Comparison of ENCODE assay signal across 1 cellular context in genomic region chr1:31483012-31483946, GRCh38.
A peak's percentile ranks its signal among the peaks of the same experiment; 100 is the strongest.
TF ChIP-seq lines count a peak whose summit lies in the region.

No MANE protein-coding gene starts in this region.

TF ChIP-seq in HepG2, 621 proteins besides CTCF, POLR2A, EP300 and RAD21 (continued from another document and continues in another):
- no peak for TF ChIP-seq ZNF280D (CRISPR knock-in tag; IDR thresholded peaks at IDR 0.05)
- no peak for TF ChIP-seq ZNF83 (CRISPR knock-in tag; IDR thresholded peaks at IDR 0.05; ENCODE audit: borderline replicate concordance)
- TF ChIP-seq ZNF501 (CRISPR knock-in tag; IDR thresholded peaks at IDR 0.05): no peak
- no peak for TF ChIP-seq CHCHD3 (CRISPR knock-in tag; IDR thresholded peaks at IDR 0.05)
- peak; percentile 71; the same call in 1 of the 2 replicates for TF ChIP-seq CEBPB (IDR thresholded peaks at IDR 0.05; ENCODE audit: borderline replicate concordance, low read depth, low read length)
- TF ChIP-seq HMGXB4 (CRISPR knock-in tag; IDR thresholded peaks at IDR 0.05; ENCODE audit: borderline replicate concordance in 1 of 2, low read depth in 1 of 2): no peak
- TF ChIP-seq ZNF883 (CRISPR knock-in tag; IDR thresholded peaks at IDR 0.05; ENCODE audit: not compliant biosample characterization): no peak
- no peak for TF ChIP-seq U2AF1 (optimal IDR thresholded peaks at IDR 0.05; ENCODE audit: low read depth, low read length)
- TF ChIP-seq, protein P1, sequence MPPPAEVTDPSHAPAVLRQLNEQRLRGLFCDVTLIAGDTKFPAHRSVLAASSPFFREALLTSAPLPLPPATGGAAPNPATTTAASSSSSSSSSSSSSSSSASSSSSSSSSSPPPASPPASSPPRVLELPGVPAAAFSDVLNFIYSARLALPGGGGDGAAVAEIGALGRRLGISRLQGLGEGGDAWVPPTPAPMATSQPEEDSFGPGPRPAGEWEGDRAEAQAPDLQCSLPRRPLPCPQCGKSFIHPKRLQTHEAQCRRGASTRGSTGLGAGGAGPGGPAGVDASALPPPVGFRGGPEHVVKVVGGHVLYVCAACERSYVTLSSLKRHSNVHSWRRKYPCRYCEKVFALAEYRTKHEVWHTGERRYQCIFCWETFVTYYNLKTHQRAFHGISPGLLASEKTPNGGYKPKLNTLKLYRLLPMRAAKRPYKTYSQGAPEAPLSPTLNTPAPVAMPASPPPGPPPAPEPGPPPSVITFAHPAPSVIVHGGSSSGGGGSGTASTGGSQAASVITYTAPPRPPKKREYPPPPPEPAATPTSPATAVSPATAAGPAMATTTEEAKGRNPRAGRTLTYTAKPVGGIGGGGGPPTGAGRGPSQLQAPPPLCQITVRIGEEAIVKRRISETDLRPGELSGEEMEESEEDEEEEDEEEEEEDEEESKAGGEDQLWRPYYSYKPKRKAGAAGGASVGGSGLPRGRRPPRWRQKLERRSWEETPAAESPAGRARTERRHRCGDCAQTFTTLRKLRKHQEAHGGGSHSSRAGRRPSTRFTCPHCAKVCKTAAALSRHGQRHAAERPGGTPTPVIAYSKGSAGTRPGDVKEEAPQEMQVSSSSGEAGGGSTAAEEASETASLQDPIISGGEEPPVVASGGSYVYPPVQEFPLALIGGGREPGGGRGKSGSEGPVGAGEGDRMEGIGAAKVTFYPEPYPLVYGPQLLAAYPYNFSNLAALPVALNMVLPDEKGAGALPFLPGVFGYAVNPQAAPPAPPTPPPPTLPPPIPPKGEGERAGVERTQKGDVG (CRISPR knock-in tag; IDR thresholded peaks at IDR 0.05; ENCODE audit: borderline replicate concordance): no peak
- no peak for TF ChIP-seq CREM (IDR thresholded peaks at IDR 0.05)
- no peak for TF ChIP-seq CREM (CRISPR knock-in tag; IDR thresholded peaks at IDR 0.05)
- peak; percentile 44; the same call in 1 of the 2 replicates for TF ChIP-seq HMG20A (CRISPR knock-in tag; IDR thresholded peaks at IDR 0.05; ENCODE audit: borderline replicate concordance)
- TF ChIP-seq MBD4 (IDR thresholded peaks at IDR 0.05; ENCODE audit: borderline replicate concordance, low read length): no peak
- TF ChIP-seq, protein P2, sequence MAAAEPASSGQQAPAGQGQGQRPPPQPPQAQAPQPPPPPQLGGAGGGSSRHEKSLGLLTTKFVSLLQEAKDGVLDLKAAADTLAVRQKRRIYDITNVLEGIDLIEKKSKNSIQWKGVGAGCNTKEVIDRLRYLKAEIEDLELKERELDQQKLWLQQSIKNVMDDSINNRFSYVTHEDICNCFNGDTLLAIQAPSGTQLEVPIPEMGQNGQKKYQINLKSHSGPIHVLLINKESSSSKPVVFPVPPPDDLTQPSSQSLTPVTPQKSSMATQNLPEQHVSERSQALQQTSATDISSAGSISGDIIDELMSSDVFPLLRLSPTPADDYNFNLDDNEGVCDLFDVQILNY (CRISPR knock-in tag; conservative IDR thresholded peaks at IDR 0.05): no peak
- no peak for TF ChIP-seq SAFB2 (CRISPR knock-in tag; IDR thresholded peaks at IDR 0.05; ENCODE audit: borderline replicate concordance, low read depth)
- no peak for TF ChIP-seq ZSCAN9 (CRISPR knock-in tag; IDR thresholded peaks at IDR 0.05; ENCODE audit: borderline replicate concordance)
- TF ChIP-seq PAF1 (CRISPR knock-in tag; IDR thresholded peaks at IDR 0.05): no peak
- TF ChIP-seq ARID3A (IDR thresholded peaks at IDR 0.05; ENCODE audit: low read depth, low read length): peak; percentile 41; the same call in 1 of the 2 replicates
- TF ChIP-seq ZNF232 (CRISPR knock-in tag; IDR thresholded peaks at IDR 0.05; ENCODE audit: borderline replicate concordance): no peak
- no peak for TF ChIP-seq ARNT2 (CRISPR knock-in tag; IDR thresholded peaks at IDR 0.05; ENCODE audit: low read depth)
- no peak for TF ChIP-seq NFIC (IDR thresholded peaks at IDR 0.05; ENCODE audit: low read length)
- no peak for TF ChIP-seq SPEN (CRISPR knock-in tag; IDR thresholded peaks at IDR 0.05; ENCODE audit: low read depth)
- TF ChIP-seq ZBED4 (CRISPR knock-in tag; IDR thresholded peaks at IDR 0.05; ENCODE audit: borderline replicate concordance): no peak
- no peak for TF ChIP-seq ZBTB44 (CRISPR knock-in tag; IDR thresholded peaks at IDR 0.05)
- no peak for TF ChIP-seq RBAK (CRISPR knock-in tag; IDR thresholded peaks at IDR 0.05)
- TF ChIP-seq, protein P3, sequence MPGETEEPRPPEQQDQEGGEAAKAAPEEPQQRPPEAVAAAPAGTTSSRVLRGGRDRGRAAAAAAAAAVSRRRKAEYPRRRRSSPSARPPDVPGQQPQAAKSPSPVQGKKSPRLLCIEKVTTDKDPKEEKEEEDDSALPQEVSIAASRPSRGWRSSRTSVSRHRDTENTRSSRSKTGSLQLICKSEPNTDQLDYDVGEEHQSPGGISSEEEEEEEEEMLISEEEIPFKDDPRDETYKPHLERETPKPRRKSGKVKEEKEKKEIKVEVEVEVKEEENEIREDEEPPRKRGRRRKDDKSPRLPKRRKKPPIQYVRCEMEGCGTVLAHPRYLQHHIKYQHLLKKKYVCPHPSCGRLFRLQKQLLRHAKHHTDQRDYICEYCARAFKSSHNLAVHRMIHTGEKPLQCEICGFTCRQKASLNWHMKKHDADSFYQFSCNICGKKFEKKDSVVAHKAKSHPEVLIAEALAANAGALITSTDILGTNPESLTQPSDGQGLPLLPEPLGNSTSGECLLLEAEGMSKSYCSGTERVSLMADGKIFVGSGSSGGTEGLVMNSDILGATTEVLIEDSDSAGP (CRISPR knock-in tag; IDR thresholded peaks at IDR 0.05; ENCODE audit: borderline replicate concordance): no peak
- TF ChIP-seq MLXIP (CRISPR knock-in tag; IDR thresholded peaks at IDR 0.05; ENCODE audit: borderline replicate concordance): no peak
- no peak for TF ChIP-seq KLF15 (CRISPR knock-in tag; IDR thresholded peaks at IDR 0.05; ENCODE audit: borderline replicate concordance)
- TF ChIP-seq FOXJ3 (CRISPR knock-in tag; IDR thresholded peaks at IDR 0.05; ENCODE audit: borderline replicate concordance): no peak
- no peak for TF ChIP-seq NFIB (CRISPR knock-in tag; IDR thresholded peaks at IDR 0.05; ENCODE audit: borderline replicate concordance)
- TF ChIP-seq, protein P4, sequence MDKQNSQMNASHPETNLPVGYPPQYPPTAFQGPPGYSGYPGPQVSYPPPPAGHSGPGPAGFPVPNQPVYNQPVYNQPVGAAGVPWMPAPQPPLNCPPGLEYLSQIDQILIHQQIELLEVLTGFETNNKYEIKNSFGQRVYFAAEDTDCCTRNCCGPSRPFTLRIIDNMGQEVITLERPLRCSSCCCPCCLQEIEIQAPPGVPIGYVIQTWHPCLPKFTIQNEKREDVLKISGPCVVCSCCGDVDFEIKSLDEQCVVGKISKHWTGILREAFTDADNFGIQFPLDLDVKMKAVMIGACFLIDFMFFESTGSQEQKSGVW (CRISPR knock-in tag; IDR thresholded peaks at IDR 0.05; ENCODE audit: borderline replicate concordance): no peak
- TF ChIP-seq SOX5 (CRISPR knock-in tag; IDR thresholded peaks at IDR 0.05; ENCODE audit: borderline replicate concordance): peak; percentile 13; the same call in 1 of the 2 replicates
- no peak for TF ChIP-seq SOX13 (IDR thresholded peaks at IDR 0.05)
- no peak for TF ChIP-seq SOX13 (CRISPR knock-in tag; conservative IDR thresholded peaks at IDR 0.05 in 1 of 2, IDR thresholded peaks at IDR 0.05 in 1 of 2)
- TF ChIP-seq ZNF350 (CRISPR knock-in tag; IDR thresholded peaks at IDR 0.05; ENCODE audit: borderline replicate concordance, low read depth): no peak
